Comparison of ENCODE assay signal across 2 cellular contexts in the genomic region with DNA sequence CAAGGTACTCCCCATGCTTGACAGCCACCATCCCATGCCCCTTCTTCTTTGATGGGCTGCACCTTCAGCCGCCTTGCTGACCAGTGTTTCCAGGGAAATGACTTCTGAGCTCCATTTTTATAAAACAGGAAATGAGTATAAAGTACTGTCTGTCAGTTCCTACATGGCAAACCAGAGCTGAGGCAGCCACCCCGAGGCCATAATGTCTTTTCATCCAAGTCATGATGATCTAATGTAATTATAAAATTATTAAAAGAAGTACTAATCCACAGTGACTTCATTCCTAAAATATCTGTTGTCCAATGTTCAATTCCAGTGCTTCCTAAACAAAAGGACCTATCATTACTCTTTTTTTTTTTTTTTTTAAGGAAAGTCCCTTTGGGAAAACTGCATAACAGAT.
TF ChIP-seq lines count a peak whose summit lies in the region.

No MANE protein-coding gene starts in this region.

TF ChIP-seq in IMR-90, 13 proteins besides CTCF, POLR2A, EP300 and RAD21:
- TF ChIP-seq FOS (IDR thresholded peaks at IDR 0.05; ENCODE audit: low read depth, low read length) (no peak), RCOR1 (IDR thresholded peaks at IDR 0.05; ENCODE audit: insufficient replicate concordance, low read length) (no peak), MAFK (IDR thresholded peaks at IDR 0.05; ENCODE audit: low read depth, low read length) (no peak), CHD1 (IDR thresholded peaks at IDR 0.05; ENCODE audit: low read depth, low read length) (no peak), RFX5 (IDR thresholded peaks at IDR 0.05; ENCODE audit: low read depth, low read length) (no peak), SMC3 (IDR thresholded peaks at IDR 0.05; ENCODE audit: low read depth, low read length) (no peak), CEBPB (IDR thresholded peaks at IDR 0.05; ENCODE audit: low read depth, low read length) (no peak), NFE2L2 (IDR thresholded peaks at IDR 0.05; ENCODE audit: low read depth, low read length) (no peak), MAZ (IDR thresholded peaks at IDR 0.05; ENCODE audit: borderline replicate concordance, low read depth, low read length) (no peak), MXI1 (IDR thresholded peaks at IDR 0.05; ENCODE audit: borderline replicate concordance, low read depth, low read length) (no peak), BHLHE40 (IDR thresholded peaks at IDR 0.05; ENCODE audit: low read depth, low read length) (no peak)
- TF ChIP-seq, protein P1, sequence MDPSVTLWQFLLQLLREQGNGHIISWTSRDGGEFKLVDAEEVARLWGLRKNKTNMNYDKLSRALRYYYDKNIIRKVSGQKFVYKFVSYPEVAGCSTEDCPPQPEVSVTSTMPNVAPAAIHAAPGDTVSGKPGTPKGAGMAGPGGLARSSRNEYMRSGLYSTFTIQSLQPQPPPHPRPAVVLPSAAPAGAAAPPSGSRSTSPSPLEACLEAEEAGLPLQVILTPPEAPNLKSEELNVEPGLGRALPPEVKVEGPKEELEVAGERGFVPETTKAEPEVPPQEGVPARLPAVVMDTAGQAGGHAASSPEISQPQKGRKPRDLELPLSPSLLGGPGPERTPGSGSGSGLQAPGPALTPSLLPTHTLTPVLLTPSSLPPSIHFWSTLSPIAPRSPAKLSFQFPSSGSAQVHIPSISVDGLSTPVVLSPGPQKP (IDR thresholded peaks at IDR 0.05; ENCODE audit: borderline replicate concordance, low read depth, low read length), result no peak
- TF ChIP-seq, protein P2, sequence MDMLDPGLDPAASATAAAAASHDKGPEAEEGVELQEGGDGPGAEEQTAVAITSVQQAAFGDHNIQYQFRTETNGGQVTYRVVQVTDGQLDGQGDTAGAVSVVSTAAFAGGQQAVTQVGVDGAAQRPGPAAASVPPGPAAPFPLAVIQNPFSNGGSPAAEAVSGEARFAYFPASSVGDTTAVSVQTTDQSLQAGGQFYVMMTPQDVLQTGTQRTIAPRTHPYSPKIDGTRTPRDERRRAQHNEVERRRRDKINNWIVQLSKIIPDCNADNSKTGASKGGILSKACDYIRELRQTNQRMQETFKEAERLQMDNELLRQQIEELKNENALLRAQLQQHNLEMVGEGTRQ (IDR thresholded peaks at IDR 0.05; ENCODE audit: low read depth, low read length), result no peak

TF ChIP-seq in K562, 482 proteins besides CTCF, POLR2A, EP300 and RAD21:
- no peak for TF ChIP-seq PPARD (CRISPR knock-in tag; IDR thresholded peaks at IDR 0.05)
- TF ChIP-seq, protein P3, sequence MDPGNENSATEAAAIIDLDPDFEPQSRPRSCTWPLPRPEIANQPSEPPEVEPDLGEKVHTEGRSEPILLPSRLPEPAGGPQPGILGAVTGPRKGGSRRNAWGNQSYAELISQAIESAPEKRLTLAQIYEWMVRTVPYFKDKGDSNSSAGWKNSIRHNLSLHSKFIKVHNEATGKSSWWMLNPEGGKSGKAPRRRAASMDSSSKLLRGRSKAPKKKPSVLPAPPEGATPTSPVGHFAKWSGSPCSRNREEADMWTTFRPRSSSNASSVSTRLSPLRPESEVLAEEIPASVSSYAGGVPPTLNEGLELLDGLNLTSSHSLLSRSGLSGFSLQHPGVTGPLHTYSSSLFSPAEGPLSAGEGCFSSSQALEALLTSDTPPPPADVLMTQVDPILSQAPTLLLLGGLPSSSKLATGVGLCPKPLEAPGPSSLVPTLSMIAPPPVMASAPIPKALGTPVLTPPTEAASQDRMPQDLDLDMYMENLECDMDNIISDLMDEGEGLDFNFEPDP (CRISPR knock-in tag; IDR thresholded peaks at IDR 0.05), result no peak
- TF ChIP-seq FOXJ2 (tag; IDR thresholded peaks at IDR 0.05), result no peak
- no peak for TF ChIP-seq MAZ (CRISPR knock-in tag; conservative IDR thresholded peaks at IDR 0.05 in 1 of 2, IDR thresholded peaks at IDR 0.05 in 1 of 2)
- TF ChIP-seq ETV6 (IDR thresholded peaks at IDR 0.05; ENCODE audit: borderline replicate concordance in 1 of 2, low read depth in 2 of 2, low read length in 1 of 2), result no peak
- no peak for TF ChIP-seq ETV6 (CRISPR knock-in tag; IDR thresholded peaks at IDR 0.05; ENCODE audit: borderline replicate concordance)
- TF ChIP-seq CEBPG (CRISPR knock-in tag; IDR thresholded peaks at IDR 0.05), result no peak
- TF ChIP-seq CEBPG (tag; conservative IDR thresholded peaks at IDR 0.05 in 1 of 2, IDR thresholded peaks at IDR 0.05 in 1 of 2), result no peak
- TF ChIP-seq ATF1 (CRISPR knock-in tag; IDR thresholded peaks at IDR 0.05), result no peak
- TF ChIP-seq ATF1 (tag; IDR thresholded peaks at IDR 0.05), result no peak
- TF ChIP-seq, protein P4, sequence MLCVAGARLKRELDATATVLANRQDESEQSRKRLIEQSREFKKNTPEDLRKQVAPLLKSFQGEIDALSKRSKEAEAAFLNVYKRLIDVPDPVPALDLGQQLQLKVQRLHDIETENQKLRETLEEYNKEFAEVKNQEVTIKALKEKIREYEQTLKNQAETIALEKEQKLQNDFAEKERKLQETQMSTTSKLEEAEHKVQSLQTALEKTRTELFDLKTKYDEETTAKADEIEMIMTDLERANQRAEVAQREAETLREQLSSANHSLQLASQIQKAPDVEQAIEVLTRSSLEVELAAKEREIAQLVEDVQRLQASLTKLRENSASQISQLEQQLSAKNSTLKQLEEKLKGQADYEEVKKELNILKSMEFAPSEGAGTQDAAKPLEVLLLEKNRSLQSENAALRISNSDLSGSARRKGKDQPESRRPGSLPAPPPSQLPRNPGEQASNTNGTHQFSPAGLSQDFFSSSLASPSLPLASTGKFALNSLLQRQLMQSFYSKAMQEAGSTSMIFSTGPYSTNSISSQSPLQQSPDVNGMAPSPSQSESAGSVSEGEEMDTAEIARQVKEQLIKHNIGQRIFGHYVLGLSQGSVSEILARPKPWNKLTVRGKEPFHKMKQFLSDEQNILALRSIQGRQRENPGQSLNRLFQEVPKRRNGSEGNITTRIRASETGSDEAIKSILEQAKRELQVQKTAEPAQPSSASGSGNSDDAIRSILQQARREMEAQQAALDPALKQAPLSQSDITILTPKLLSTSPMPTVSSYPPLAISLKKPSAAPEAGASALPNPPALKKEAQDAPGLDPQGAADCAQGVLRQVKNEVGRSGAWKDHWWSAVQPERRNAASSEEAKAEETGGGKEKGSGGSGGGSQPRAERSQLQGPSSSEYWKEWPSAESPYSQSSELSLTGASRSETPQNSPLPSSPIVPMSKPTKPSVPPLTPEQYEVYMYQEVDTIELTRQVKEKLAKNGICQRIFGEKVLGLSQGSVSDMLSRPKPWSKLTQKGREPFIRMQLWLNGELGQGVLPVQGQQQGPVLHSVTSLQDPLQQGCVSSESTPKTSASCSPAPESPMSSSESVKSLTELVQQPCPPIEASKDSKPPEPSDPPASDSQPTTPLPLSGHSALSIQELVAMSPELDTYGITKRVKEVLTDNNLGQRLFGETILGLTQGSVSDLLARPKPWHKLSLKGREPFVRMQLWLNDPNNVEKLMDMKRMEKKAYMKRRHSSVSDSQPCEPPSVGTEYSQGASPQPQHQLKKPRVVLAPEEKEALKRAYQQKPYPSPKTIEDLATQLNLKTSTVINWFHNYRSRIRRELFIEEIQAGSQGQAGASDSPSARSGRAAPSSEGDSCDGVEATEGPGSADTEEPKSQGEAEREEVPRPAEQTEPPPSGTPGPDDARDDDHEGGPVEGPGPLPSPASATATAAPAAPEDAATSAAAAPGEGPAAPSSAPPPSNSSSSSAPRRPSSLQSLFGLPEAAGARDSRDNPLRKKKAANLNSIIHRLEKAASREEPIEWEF (CRISPR knock-in tag; IDR thresholded peaks at IDR 0.05), result no peak
- TF ChIP-seq KAT2B (IDR thresholded peaks at IDR 0.05; ENCODE audit: low read depth, low read length), result no peak
- no peak for TF ChIP-seq TAF7 (tag; IDR thresholded peaks at IDR 0.05)
